In genomic region chr10:31031205-31031665, GRCh38 we compare ENCODE assay signal across 8 cellular contexts. TPM values are rescaled to one million over a fixed set of nuclear protein-coding genes. Genes with fewer than 3 reads are reported as not detected.
DNase-seq lines count a peak whose midpoint lies in the region; ATAC-seq and TF ChIP-seq lines count a peak whose summit lies in the region.

No MANE protein-coding gene starts in this region.

- H3K4me2 ChIP-seq in neural cell (ENCODE audit: low read length): peak overlapping the region; percentile 70

- no peaks in the 10 kb centered on the region for H3K27me3 ChIP-seq in Panc1 (ENCODE audit: control insufficient read depth, insufficient read depth, low read length)
- H3K27me3 ChIP-seq in neural cell (ENCODE audit: insufficient read depth, low read depth, low read length): no peaks in the 10 kb centered on the region

- CTCF ChIA-PET in Panc1 (lab: Charles Lee): no interaction called here

- POLR2A ChIA-PET in Panc1 (lab: Charles Lee): interaction anchor here (0.6 to 1.0 kb wide), 3 partner anchors 32 to 636 kb away, joined by 3 to 4 read pairs (median 3); no protein-coding TSS in a partner anchor

- TF ChIP-seq RAD21 in neural cell (conservative IDR thresholded peaks at IDR 0.05): no peak

- H3K9me3 ChIP-seq in Panc1 (ENCODE audit: control insufficient read depth, insufficient read depth, low read depth, low read length) (no peaks in the 10 kb centered on the region), neural cell (ENCODE audit: low read length) (no peaks in the 10 kb centered on the region)

- TF ChIP-seq CTCF in Panc1 (IDR thresholded peaks at IDR 0.05) (no peak), neural cell (IDR thresholded peaks at IDR 0.05; ENCODE audit: poor library complexity, severe bottlenecking) (no peak)

- no peaks in the 10 kb centered on the region for H3K79me2 ChIP-seq in neural cell (replicated peaks; ENCODE audit: insufficient read depth, low read length)

- H3F3A ChIP-seq in neural cell (ENCODE audit: insufficient read depth, low read length, poor library complexity, severe bottlenecking): no peaks in the 10 kb centered on the region

- DNase-seq in NCI-H2029 (lab: John Stamatoyannopoulos, UW) (peak; percentile 58), NCI-H2029 treated with DMSO at 0.1 percent for 48 hours (lab: John Stamatoyannopoulos, UW) (no peak), Panc1 (ENCODE audit: low read depth, low spot score) (peak; percentile 15), epithelial cell of prostate (ENCODE audit: low read depth, low spot score) (no peak), NCI-H2196 (lab: John Stamatoyannopoulos, UW; ENCODE audit: unreplicated experiment) (no peak), midbrain (lab: John Stamatoyannopoulos, UW) (no peak)

- H3K4me3 ChIP-seq in Panc1 (ENCODE audit: low read depth in 2 of 2, low read length in 2 of 2): peak overlapping the region; percentile 65 to 90
- peak overlapping the region; percentile 83 for H3K4me3 ChIP-seq in neural cell (ENCODE audit: low read length)

- intact Hi-C loops in Panc1 (cut with micrococcal nuclease; ENCODE audit: unreplicated experiment): no loop called here

- TF ChIP-seq EP300 in neural cell (conservative IDR thresholded peaks at IDR 0.05; ENCODE audit: poor library complexity, severe bottlenecking): no peak

- no TSS peak for BruUV-seq in Panc1 (replicated peaks; lab: Mats Ljungman, UMichigan)

- no peaks in the 10 kb centered on the region for H3K36me3 ChIP-seq in Panc1 (ENCODE audit: control insufficient read depth, insufficient read depth, low read length)
- no peaks in the 10 kb centered on the region for H3K36me3 ChIP-seq in neural cell (ENCODE audit: insufficient read depth, low read length)

- H3K27ac ChIP-seq in Panc1 (ENCODE audit: low read length) (peak overlapping the region; percentile 85), epithelial cell of prostate (peak overlapping the region; percentile 92), neural cell (ENCODE audit: low read length) (peak overlapping the region; percentile 75)

- H3K4me1 ChIP-seq in Panc1 (ENCODE audit: control insufficient read depth, insufficient read depth, low read length): peaks cover 6% of the 10 kb centered on the region; the same call in 1 of the 2 replicates

- ATAC-seq in HG02588 (IDR thresholded peaks at IDR 0.05; ENCODE audit: unreplicated experiment) (peak; percentile 76), Panc1 (peak; percentile 85)

- no peaks in the 10 kb centered on the region for H3K9me2 ChIP-seq in neural cell (ENCODE audit: insufficient read depth, low read length)

- peak overlapping the region; percentile 75 for H3K9ac ChIP-seq in neural cell (ENCODE audit: low read length)

- peak overlapping the region; percentile 84 for H2AFZ ChIP-seq in neural cell (ENCODE audit: low read depth, low read length)

- no peaks in the 10 kb centered on the region for H4K20me1 ChIP-seq in neural cell (ENCODE audit: insufficient read depth)

- in situ Hi-C loops in Panc1 (cut with HindIII; ENCODE audit: low pct_unique_long_range_greater_than_20kb, low sequenced_read_pairs): no loop called here

TF ChIP-seq in neural cell, 6 proteins besides CTCF, POLR2A, EP300 and RAD21:
- no peak for TF ChIP-seq MXI1 (conservative IDR thresholded peaks at IDR 0.05; ENCODE audit: poor library complexity, severe bottlenecking)
- TF ChIP-seq TAF1 (IDR thresholded peaks at IDR 0.05; ENCODE audit: low read depth): no peak

RNA-seq across cellular contexts. Expression of gene ZNF438, which starts 0.4 kb away (rescaled TPM):
- 2.0 TPM for total RNA-seq in Panc1 (2021; ENCODE audit: unreplicated experiment)
- 1.9 TPM for polyA plus RNA-seq in Panc1 (2012; ENCODE audit: insufficient read length)
- 0.50 and 0.78 TPM in 2 replicates for polyA plus RNA-seq in neural cell
- 1.7 and 2.9 TPM in 2 replicates for polyA minus RNA-seq in neural cell

Comparison
In these comparisons a context has a peak if more than half of its experiments do, and no peak if none do; other contexts are left out.
1. DNase-seq: peak in NCI-H2029 (single experiment) and Panc1 (single experiment); none in NCI-H2029 treated with DMSO at 0.1 percent for 48 hours (single experiment), epithelial cell of prostate (single experiment), NCI-H2196 (single experiment) and midbrain (single experiment).
2. Peak in every context shown above with its lines, with median percentiles within 50 percentile points of each other: H3K27ac ChIP-seq.